Comparison of ENCODE assay signal across 1 cellular context in the genomic region with DNA sequence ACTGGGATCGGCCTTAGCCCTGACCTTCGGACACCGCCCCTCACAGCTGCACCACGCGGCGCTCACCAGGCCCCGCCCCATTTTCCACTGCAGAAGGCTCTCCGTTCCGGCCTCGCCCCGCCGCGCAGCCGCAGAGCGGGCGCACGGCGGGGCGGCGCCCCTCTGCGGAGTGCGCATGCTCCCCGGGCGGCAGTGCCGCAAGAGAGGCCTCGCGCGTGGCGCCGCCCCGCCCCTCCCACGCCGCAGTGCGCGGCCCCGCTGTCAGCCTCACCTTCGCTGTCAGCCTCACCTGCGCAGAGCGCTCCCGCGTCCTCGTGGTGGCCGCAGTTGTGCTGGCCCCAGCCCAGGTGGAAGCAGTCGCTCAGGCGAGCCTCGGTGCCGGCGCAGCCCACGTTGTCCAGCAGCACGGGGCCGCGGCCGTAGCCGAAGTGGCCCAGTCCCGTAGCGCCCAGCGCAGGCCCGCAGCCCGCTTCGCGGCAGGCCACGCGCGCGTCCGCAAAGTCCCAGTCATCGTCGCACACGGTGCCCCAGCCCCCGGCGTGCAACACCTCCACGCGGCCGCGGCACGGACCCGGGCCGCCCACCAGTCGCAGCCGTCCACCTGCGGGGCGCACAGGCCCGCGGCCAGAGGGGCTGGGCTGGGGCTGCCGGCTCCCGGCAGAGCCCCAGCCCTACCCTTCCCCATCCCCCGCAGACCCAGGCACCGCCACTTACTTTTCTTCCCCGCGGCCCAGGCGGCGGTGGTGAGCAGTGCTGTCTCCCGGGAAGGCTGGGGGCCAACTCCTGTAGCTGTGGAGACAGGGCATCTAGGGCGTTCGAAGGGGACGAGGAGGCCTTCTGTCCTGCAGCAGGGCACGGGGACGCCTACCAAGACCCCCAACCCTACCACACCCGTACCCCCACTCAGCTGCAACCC.
A peak's percentile ranks its signal among the peaks of the same experiment; 100 is the strongest.
TF ChIP-seq lines count a peak whose summit lies in the region.

No MANE protein-coding gene starts in this region.

TF ChIP-seq in HepG2, 621 proteins besides CTCF, POLR2A, EP300 and RAD21 (continued from another document and continues in another):
- TF ChIP-seq, protein P1, sequence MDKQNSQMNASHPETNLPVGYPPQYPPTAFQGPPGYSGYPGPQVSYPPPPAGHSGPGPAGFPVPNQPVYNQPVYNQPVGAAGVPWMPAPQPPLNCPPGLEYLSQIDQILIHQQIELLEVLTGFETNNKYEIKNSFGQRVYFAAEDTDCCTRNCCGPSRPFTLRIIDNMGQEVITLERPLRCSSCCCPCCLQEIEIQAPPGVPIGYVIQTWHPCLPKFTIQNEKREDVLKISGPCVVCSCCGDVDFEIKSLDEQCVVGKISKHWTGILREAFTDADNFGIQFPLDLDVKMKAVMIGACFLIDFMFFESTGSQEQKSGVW (CRISPR knock-in tag; IDR thresholded peaks at IDR 0.05; ENCODE audit: borderline replicate concordance), result no peak
- TF ChIP-seq KMT2B (CRISPR knock-in tag; IDR thresholded peaks at IDR 0.05) (peak; percentile 64), ZNF619 (CRISPR knock-in tag; IDR thresholded peaks at IDR 0.05) (no peak), KLF13 (CRISPR knock-in tag; IDR thresholded peaks at IDR 0.05) (no peak), EEA1 (CRISPR knock-in tag; IDR thresholded peaks at IDR 0.05; ENCODE audit: borderline replicate concordance) (peak; percentile 75; the same call in 1 of the 2 replicates), HMG20B (CRISPR knock-in tag; conservative IDR thresholded peaks at IDR 0.05) (no peak), PLRG1 (conservative IDR thresholded peaks at IDR 0.05) (no peak), ZNF724P (CRISPR knock-in tag; IDR thresholded peaks at IDR 0.05; ENCODE audit: borderline replicate concordance) (peak; percentile 99), PHF21A (CRISPR knock-in tag; IDR thresholded peaks at IDR 0.05) (no peak), ZIK1 (CRISPR knock-in tag; IDR thresholded peaks at IDR 0.05; ENCODE audit: borderline replicate concordance, low read depth) (peak; percentile 86; the same call in 1 of the 2 replicates), ZNF3 (CRISPR knock-in tag; IDR thresholded peaks at IDR 0.05) (no peak), SMARCC2 (IDR thresholded peaks at IDR 0.05) (no peak), ONECUT2 (CRISPR knock-in tag; IDR thresholded peaks at IDR 0.05) (no peak), MYC (CRISPR knock-in tag; IDR thresholded peaks at IDR 0.05; ENCODE audit: borderline replicate concordance) (peak; percentile 97), ELF1 (CRISPR knock-in tag; IDR thresholded peaks at IDR 0.05) (no peak), FIP1L1 (IDR thresholded peaks at IDR 0.05; ENCODE audit: borderline replicate concordance, insufficient read depth, low read depth, low read length) (no peak), NFKBIZ (CRISPR knock-in tag; IDR thresholded peaks at IDR 0.05) (no peak; the same call in 1 of the 2 replicates), ZNF263 (CRISPR knock-in tag; IDR thresholded peaks at IDR 0.05) (no peak), PAX8 (CRISPR knock-in tag; IDR thresholded peaks at IDR 0.05; ENCODE audit: borderline replicate concordance) (peak; percentile 88; the same call in 1 of the 2 replicates), ZNF484 (CRISPR knock-in tag; IDR thresholded peaks at IDR 0.05; ENCODE audit: borderline replicate concordance, low read depth) (no peak), ZNF562 (CRISPR knock-in tag; IDR thresholded peaks at IDR 0.05; ENCODE audit: borderline replicate concordance) (no peak), ZNF720 (CRISPR knock-in tag; IDR thresholded peaks at IDR 0.05) (no peak), CENPT (CRISPR knock-in tag; IDR thresholded peaks at IDR 0.05; ENCODE audit: low read depth) (peak; percentile 89), ZNF749 (CRISPR knock-in tag; IDR thresholded peaks at IDR 0.05; ENCODE audit: borderline replicate concordance) (no peak), ZSCAN20 (CRISPR knock-in tag; IDR thresholded peaks at IDR 0.05; ENCODE audit: borderline replicate concordance) (no peak), FOXM1 (CRISPR knock-in tag; IDR thresholded peaks at IDR 0.05) (no peak), CBX5 (CRISPR knock-in tag; IDR thresholded peaks at IDR 0.05; ENCODE audit: borderline replicate concordance) (no peak; the same call in 1 of the 2 replicates), ZNF577 (CRISPR knock-in tag; IDR thresholded peaks at IDR 0.05; ENCODE audit: borderline replicate concordance, low read depth) (no peak; the same call in 1 of the 2 replicates), HCFC1 (IDR thresholded peaks at IDR 0.05; ENCODE audit: low read depth, low read length) (no peak), MAZ (IDR thresholded peaks at IDR 0.05; ENCODE audit: borderline replicate concordance, low read depth, low read length) (no peak), MAZ (CRISPR knock-in tag; IDR thresholded peaks at IDR 0.05; ENCODE audit: low read depth) (peak; percentile 95), KLF11 (CRISPR knock-in tag; IDR thresholded peaks at IDR 0.05) (no peak), RBAK (CRISPR knock-in tag; IDR thresholded peaks at IDR 0.05) (no peak), MYNN (CRISPR knock-in tag; IDR thresholded peaks at IDR 0.05; ENCODE audit: low read depth) (no peak), ZNF431 (CRISPR knock-in tag; IDR thresholded peaks at IDR 0.05; ENCODE audit: borderline replicate concordance, low read depth) (no peak; the same call in 1 of the 2 replicates)
- TF ChIP-seq, protein P2, sequence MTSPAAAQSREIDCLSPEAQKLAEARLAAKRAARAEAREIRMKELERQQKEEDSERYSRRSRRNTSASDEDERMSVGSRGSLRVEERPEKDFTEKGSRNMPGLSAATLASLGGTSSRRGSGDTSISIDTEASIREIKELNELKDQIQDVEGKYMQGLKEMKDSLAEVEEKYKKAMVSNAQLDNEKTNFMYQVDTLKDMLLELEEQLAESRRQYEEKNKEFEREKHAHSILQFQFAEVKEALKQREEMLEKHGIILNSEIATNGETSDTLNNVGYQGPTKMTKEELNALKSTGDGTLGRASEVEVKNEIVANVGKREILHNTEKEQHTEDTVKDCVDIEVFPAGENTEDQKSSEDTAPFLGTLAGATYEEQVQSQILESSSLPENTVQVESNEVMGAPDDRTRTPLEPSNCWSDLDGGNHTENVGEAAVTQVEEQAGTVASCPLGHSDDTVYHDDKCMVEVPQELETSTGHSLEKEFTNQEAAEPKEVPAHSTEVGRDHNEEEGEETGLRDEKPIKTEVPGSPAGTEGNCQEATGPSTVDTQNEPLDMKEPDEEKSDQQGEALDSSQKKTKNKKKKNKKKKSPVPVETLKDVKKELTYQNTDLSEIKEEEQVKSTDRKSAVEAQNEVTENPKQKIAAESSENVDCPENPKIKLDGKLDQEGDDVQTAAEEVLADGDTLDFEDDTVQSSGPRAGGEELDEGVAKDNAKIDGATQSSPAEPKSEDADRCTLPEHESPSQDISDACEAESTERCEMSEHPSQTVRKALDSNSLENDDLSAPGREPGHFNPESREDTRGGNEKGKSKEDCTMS (CRISPR knock-in tag; conservative IDR thresholded peaks at IDR 0.05), result no peak
- TF ChIP-seq, protein P3, sequence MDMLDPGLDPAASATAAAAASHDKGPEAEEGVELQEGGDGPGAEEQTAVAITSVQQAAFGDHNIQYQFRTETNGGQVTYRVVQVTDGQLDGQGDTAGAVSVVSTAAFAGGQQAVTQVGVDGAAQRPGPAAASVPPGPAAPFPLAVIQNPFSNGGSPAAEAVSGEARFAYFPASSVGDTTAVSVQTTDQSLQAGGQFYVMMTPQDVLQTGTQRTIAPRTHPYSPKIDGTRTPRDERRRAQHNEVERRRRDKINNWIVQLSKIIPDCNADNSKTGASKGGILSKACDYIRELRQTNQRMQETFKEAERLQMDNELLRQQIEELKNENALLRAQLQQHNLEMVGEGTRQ (IDR thresholded peaks at IDR 0.05; ENCODE audit: low read depth, low read length), result no peak
- TF ChIP-seq, protein P3 (CRISPR knock-in tag; IDR thresholded peaks at IDR 0.05; ENCODE audit: borderline replicate concordance), result no peak
- TF ChIP-seq, protein P4, sequence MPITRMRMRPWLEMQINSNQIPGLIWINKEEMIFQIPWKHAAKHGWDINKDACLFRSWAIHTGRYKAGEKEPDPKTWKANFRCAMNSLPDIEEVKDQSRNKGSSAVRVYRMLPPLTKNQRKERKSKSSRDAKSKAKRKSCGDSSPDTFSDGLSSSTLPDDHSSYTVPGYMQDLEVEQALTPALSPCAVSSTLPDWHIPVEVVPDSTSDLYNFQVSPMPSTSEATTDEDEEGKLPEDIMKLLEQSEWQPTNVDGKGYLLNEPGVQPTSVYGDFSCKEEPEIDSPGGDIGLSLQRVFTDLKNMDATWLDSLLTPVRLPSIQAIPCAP (CRISPR knock-in tag; IDR thresholded peaks at IDR 0.05; ENCODE audit: low read depth), result 0 out of 2 replicates have a peak, but pooled peaks have one; percentile 66
- TF ChIP-seq, protein P5, sequence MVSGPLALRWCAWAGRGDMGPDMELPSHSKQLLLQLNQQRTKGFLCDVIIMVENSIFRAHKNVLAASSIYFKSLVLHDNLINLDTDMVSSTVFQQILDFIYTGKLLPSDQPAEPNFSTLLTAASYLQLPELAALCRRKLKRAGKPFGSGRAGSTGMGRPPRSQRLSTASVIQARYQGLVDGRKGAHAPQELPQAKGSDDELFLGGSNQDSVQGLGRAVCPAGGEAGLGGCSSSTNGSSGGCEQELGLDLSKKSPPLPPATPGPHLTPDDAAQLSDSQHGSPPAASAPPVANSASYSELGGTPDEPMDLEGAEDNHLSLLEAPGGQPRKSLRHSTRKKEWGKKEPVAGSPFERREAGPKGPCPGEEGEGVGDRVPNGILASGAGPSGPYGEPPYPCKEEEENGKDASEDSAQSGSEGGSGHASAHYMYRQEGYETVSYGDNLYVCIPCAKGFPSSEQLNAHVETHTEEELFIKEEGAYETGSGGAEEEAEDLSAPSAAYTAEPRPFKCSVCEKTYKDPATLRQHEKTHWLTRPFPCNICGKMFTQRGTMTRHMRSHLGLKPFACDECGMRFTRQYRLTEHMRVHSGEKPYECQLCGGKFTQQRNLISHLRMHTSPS (CRISPR knock-in tag; IDR thresholded peaks at IDR 0.05; ENCODE audit: low read depth), result no peak; the same call in 1 of the 2 replicates
- TF ChIP-seq, protein P6, sequence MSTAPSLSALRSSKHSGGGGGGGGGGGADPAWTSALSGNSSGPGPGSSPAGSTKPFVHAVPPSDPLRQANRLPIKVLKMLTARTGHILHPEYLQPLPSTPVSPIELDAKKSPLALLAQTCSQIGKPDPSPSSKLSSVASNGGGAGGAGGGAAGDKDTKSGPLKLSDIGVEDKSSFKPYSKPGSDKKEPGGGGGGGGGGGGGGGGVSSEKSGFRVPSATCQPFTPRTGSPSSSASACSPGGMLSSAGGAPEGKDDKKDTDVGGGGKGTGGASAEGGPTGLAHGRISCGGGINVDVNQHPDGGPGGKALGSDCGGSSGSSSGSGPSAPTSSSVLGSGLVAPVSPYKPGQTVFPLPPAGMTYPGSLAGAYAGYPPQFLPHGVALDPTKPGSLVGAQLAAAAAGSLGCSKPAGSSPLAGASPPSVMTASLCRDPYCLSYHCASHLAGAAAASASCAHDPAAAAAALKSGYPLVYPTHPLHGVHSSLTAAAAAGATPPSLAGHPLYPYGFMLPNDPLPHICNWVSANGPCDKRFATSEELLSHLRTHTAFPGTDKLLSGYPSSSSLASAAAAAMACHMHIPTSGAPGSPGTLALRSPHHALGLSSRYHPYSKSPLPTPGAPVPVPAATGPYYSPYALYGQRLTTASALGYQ (CRISPR knock-in tag; IDR thresholded peaks at IDR 0.05), result no peak
- TF ChIP-seq, protein P7, sequence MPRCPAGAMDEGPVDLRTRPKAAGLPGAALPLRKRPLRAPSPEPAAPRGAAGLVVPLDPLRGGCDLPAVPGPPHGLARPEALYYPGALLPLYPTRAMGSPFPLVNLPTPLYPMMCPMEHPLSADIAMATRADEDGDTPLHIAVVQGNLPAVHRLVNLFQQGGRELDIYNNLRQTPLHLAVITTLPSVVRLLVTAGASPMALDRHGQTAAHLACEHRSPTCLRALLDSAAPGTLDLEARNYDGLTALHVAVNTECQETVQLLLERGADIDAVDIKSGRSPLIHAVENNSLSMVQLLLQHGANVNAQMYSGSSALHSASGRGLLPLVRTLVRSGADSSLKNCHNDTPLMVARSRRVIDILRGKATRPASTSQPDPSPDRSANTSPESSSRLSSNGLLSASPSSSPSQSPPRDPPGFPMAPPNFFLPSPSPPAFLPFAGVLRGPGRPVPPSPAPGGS (CRISPR knock-in tag; IDR thresholded peaks at IDR 0.05), result peak; percentile 96
- TF ChIP-seq, protein P8, sequence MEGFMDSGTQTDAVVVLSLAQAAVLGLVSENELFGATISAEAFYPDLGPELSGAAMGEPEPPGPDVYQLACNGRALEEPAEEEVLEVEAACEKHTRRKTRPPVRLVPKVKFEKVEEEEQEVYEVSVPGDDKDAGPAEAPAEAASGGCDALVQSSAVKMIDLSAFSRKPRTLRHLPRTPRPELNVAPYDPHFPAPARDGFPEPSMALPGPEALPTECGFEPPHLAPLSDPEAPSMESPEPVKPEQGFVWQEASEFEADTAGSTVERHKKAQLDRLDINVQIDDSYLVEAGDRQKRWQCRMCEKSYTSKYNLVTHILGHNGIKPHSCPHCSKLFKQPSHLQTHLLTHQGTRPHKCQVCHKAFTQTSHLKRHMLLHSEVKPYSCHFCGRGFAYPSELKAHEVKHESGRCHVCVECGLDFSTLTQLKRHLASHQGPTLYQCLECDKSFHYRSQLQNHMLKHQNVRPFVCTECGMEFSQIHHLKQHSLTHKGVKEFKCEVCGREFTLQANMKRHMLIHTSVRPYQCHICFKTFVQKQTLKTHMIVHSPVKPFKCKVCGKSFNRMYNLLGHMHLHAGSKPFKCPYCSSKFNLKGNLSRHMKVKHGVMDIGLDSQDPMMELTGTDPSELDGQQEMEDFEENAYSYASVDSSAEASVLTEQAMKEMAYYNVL (CRISPR knock-in tag; IDR thresholded peaks at IDR 0.05; ENCODE audit: borderline replicate concordance), result no peak
- TF ChIP-seq, protein P9, sequence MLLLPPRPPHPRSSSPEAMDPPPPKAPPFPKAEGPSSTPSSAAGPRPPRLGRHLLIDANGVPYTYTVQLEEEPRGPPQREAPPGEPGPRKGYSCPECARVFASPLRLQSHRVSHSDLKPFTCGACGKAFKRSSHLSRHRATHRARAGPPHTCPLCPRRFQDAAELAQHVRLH (CRISPR knock-in tag; IDR thresholded peaks at IDR 0.05; ENCODE audit: borderline replicate concordance, low read depth), result no peak
- TF ChIP-seq, protein P10, sequence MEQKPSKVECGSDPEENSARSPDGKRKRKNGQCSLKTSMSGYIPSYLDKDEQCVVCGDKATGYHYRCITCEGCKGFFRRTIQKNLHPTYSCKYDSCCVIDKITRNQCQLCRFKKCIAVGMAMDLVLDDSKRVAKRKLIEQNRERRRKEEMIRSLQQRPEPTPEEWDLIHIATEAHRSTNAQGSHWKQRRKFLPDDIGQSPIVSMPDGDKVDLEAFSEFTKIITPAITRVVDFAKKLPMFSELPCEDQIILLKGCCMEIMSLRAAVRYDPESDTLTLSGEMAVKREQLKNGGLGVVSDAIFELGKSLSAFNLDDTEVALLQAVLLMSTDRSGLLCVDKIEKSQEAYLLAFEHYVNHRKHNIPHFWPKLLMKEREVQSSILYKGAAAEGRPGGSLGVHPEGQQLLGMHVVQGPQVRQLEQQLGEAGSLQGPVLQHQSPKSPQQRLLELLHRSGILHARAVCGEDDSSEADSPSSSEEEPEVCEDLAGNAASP (CRISPR knock-in tag; IDR thresholded peaks at IDR 0.05; ENCODE audit: borderline replicate concordance), result peak; percentile 7; the same call in 1 of the 2 replicates
